Comparison of ENCODE assay signal across 8 cellular contexts in genomic region chr20:63686492-63687321, GRCh38. TPM values are rescaled to one million over a fixed set of nuclear protein-coding genes. Genes with fewer than 3 reads are reported as not detected.
DNase-seq lines count a peak whose midpoint lies in the region; ATAC-seq and TF ChIP-seq lines count a peak whose summit lies in the region.
"Had no signal": no experiment of that assay in that cellular context is flagged by ENCODE, and none has a peak within 500 bp of the region (broad histone marks: within the 10 kb centered on the region; RNA-seq: fewer than 3 reads in every experiment).

No MANE protein-coding gene starts in this region.

- H3K27me3 ChIP-seq in right cardiac atrium (ENCODE audit: control insufficient read depth, insufficient read depth): no peaks in the 10 kb centered on the region

- no peak overlapping the region for H3K4me3 ChIP-seq in right cardiac atrium (ENCODE audit: low read length)

- H3K36me3 Mint-ChIP-seq in WTC11: no peaks in the 10 kb centered on the region

- no peaks in the 10 kb centered on the region for H3K9me3 Mint-ChIP-seq in WTC11

- no peak for TF ChIP-seq CTCF in WTC11 (IDR thresholded peaks at IDR 0.05)

- peaks cover 8% of the 10 kb centered on the region for H3K4me1 ChIP-seq in right cardiac atrium (ENCODE audit: control insufficient read depth, insufficient read depth, low read length)

- no peaks in the 10 kb centered on the region for H3K9me3 ChIP-seq in right cardiac atrium (ENCODE audit: control insufficient read depth, low read length)

- WGBS in right cardiac atrium: 24% methylated on average over 45 of the region's 45 CpGs

- POLR2A ChIA-PET in WTC11 (lab: Charles Lee): interaction anchor here (1.4 kb wide), 1 partner anchor 9 kb away, joined by 3 read pairs; the partner anchor contains the start of gene TNFRSF6B

- H3K27ac Mint-ChIP-seq in WTC11: no peak overlapping the region

- H3K27me3 Mint-ChIP-seq in WTC11 (ENCODE audit: low read depth): no peaks in the 10 kb centered on the region

- peak overlapping the region; percentile 83 for H3K27ac ChIP-seq in right cardiac atrium (ENCODE audit: low read length)

- intact Hi-C loops in right cardiac atrium (cut with DNase I): no loop called here

- CTCF ChIA-PET in WTC11 (lab: Charles Lee): no interaction called here

- H3K4me1 Mint-ChIP-seq in WTC11: no peaks in the 10 kb centered on the region

- H3K4me3 Mint-ChIP-seq in WTC11: no peak overlapping the region

- DNase-seq in activated T-cell treated with anti-CD3 and anti-CD28 coated beads for 4 hours (peak; percentile 50), right cardiac atrium (peak; percentile 90 to 92 (median 91)), WTC11 (ENCODE audit: low spot score) (no peak)
- no peak for DNase-seq in activated T-cell treated with anti-CD3 and anti-CD28 coated beads, Interleukin-2, amount 50 U/mL, for 1 hour
- DNase-seq in stimulated activated naive CD8-positive, alpha-beta T cell treated with anti-CD3 and anti-CD28 coated beads, Interleukin-15, Interleukin-2, amounts not matched to agents 100 U/mL and 50 U/mL, for 24 hours: peak; percentile 53
- DNase-seq: DND-41 had no signal

- ATAC-seq in right cardiac atrium: peak; percentile 63 to 83
- ATAC-seq in stimulated activated naive CD8-positive, alpha-beta T cell treated with anti-CD3 and anti-CD28 coated beads, Interleukin-15, Interleukin-2, amounts not matched to agents 100 U/mL and 50 U/mL, for 24 hours: peak; percentile 40
- ATAC-seq in HG03457 (IDR thresholded peaks at IDR 0.05; ENCODE audit: unreplicated experiment): no peak
- ATAC-seq in WTC11: no peak

TF ChIP-seq in WTC11, 78 proteins besides CTCF, POLR2A, EP300 and RAD21:
- TF ChIP-seq, protein P1, sequence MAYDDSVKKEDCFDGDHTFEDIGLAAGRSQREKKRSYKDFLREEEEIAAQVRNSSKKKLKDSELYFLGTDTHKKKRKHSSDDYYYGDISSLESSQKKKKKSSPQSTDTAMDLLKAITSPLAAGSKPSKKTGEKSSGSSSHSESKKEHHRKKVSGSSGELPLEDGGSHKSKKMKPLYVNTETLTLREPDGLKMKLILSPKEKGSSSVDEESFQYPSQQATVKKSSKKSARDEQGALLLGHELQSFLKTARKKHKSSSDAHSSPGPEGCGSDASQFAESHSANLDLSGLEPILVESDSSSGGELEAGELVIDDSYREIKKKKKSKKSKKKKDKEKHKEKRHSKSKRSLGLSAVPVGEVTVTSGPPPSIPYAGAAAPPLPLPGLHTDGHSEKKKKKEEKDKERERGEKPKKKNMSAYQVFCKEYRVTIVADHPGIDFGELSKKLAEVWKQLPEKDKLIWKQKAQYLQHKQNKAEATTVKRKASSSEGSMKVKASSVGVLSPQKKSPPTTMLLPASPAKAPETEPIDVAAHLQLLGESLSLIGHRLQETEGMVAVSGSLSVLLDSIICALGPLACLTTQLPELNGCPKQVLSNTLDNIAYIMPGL (CRISPR knock-in tag; IDR thresholded peaks at IDR 0.05): no peak
- no peak for TF ChIP-seq MLX (CRISPR knock-in tag; IDR thresholded peaks at IDR 0.05)
- TF ChIP-seq ATF1 (CRISPR knock-in tag; IDR thresholded peaks at IDR 0.05): no peak
- TF ChIP-seq, protein P2, sequence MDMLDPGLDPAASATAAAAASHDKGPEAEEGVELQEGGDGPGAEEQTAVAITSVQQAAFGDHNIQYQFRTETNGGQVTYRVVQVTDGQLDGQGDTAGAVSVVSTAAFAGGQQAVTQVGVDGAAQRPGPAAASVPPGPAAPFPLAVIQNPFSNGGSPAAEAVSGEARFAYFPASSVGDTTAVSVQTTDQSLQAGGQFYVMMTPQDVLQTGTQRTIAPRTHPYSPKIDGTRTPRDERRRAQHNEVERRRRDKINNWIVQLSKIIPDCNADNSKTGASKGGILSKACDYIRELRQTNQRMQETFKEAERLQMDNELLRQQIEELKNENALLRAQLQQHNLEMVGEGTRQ (CRISPR knock-in tag; IDR thresholded peaks at IDR 0.05): no peak

RNA-seq across cellular contexts. Expression of gene TNFRSF6B, which starts 9.7 kb away (rescaled TPM):
- total RNA-seq in right cardiac atrium: 1 to 10 TPM in 2 of 4 donors, under 1 TPM in 1, not detected in 1; 0.23 to 1.4 (median 1.1) TPM
- polyA plus RNA-seq in right cardiac atrium: 2.7 TPM
- total RNA-seq in WTC11 (2021): not detected in 3 replicates
- total RNA-seq: frontal cortex had no signal

RNA-seq across cellular contexts. Expression of gene ARFRP1, which starts 21.1 kb away (rescaled TPM):
- total RNA-seq in right cardiac atrium: 10 to 100 TPM; 40.1 to 49.7 (median 44.3) TPM
- 38.7 TPM for polyA plus RNA-seq in right cardiac atrium
- total RNA-seq in WTC11 (2021): 24.3 to 30.2 TPM (median 27.4 TPM) in 3 replicates

RNA-seq across cellular contexts. Expression of gene ZGPAT, which starts 21.1 kb away (rescaled TPM):
- total RNA-seq in right cardiac atrium (10 to 100 TPM; 14.5 to 19.6 (median 16.8) TPM), WTC11 (2021) (28.3 to 31.0 TPM (median 30.4 TPM) in 3 replicates)
- 29.5 TPM for polyA plus RNA-seq in right cardiac atrium

RNA-seq across cellular contexts. Expression of gene RTEL1, which starts 28.6 kb away (rescaled TPM):
- 10 to 100 TPM; 12.3 to 14.8 (median 13.3) TPM for total RNA-seq in right cardiac atrium
- polyA plus RNA-seq in right cardiac atrium: 7.7 TPM
- total RNA-seq in WTC11 (2021): 39.3 to 44.9 TPM (median 40.5 TPM) in 3 replicates

RNA-seq across cellular contexts. Expression of gene STMN3, which starts 33.5 kb away (rescaled TPM):
- total RNA-seq in right cardiac atrium: 1 to 10 TPM; 4.0 to 9.3 (median 5.8) TPM
- polyA plus RNA-seq in right cardiac atrium: 7.1 TPM
- 53.0 to 65.6 TPM (median 53.4 TPM) in 3 replicates for total RNA-seq in WTC11 (2021)

Comparison
In these comparisons a context has a peak if more than half of its experiments do, and no peak if none do; other contexts are left out.
1. DNase-seq: peak in activated T-cell treated with anti-CD3 and anti-CD28 coated beads for 4 hours (single experiment), right cardiac atrium (3 of 3) and stimulated activated naive CD8-positive, alpha-beta T cell treated with anti-CD3 and anti-CD28 coated beads, Interleukin-15, Interleukin-2, amounts not matched to agents 100 U/mL and 50 U/mL, for 24 hours (single experiment); none in activated T-cell treated with anti-CD3 and anti-CD28 coated beads, Interleukin-2, amount 50 U/mL, for 1 hour (single experiment) and WTC11 (single experiment).
2. ATAC-seq: peak in right cardiac atrium (2 of 2) and stimulated activated naive CD8-positive, alpha-beta T cell treated with anti-CD3 and anti-CD28 coated beads, Interleukin-15, Interleukin-2, amounts not matched to agents 100 U/mL and 50 U/mL, for 24 hours (single experiment); none in HG03457 (single experiment) and WTC11 (single experiment).